Comparison of ENCODE assay signal across 1 cellular context in genomic region chr2:85133751-85134254, GRCh38.
TF ChIP-seq lines count a peak whose summit lies in the region.

No MANE protein-coding gene starts in this region.

TF ChIP-seq in WTC11, 78 proteins besides CTCF, POLR2A, EP300 and RAD21 (continued from another document):
- TF ChIP-seq, protein P1, sequence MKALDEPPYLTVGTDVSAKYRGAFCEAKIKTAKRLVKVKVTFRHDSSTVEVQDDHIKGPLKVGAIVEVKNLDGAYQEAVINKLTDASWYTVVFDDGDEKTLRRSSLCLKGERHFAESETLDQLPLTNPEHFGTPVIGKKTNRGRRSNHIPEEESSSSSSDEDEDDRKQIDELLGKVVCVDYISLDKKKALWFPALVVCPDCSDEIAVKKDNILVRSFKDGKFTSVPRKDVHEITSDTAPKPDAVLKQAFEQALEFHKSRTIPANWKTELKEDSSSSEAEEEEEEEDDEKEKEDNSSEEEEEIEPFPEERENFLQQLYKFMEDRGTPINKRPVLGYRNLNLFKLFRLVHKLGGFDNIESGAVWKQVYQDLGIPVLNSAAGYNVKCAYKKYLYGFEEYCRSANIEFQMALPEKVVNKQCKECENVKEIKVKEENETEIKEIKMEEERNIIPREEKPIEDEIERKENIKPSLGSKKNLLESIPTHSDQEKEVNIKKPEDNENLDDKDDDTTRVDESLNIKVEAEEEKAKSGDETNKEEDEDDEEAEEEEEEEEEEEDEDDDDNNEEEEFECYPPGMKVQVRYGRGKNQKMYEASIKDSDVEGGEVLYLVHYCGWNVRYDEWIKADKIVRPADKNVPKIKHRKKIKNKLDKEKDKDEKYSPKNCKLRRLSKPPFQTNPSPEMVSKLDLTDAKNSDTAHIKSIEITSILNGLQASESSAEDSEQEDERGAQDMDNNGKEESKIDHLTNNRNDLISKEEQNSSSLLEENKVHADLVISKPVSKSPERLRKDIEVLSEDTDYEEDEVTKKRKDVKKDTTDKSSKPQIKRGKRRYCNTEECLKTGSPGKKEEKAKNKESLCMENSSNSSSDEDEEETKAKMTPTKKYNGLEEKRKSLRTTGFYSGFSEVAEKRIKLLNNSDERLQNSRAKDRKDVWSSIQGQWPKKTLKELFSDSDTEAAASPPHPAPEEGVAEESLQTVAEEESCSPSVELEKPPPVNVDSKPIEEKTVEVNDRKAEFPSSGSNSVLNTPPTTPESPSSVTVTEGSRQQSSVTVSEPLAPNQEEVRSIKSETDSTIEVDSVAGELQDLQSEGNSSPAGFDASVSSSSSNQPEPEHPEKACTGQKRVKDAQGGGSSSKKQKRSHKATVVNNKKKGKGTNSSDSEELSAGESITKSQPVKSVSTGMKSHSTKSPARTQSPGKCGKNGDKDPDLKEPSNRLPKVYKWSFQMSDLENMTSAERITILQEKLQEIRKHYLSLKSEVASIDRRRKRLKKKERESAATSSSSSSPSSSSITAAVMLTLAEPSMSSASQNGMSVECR (CRISPR knock-in tag; IDR thresholded peaks at IDR 0.05; ENCODE audit: borderline replicate concordance), result peak; percentile 78; the same call in 1 of the 2 replicates
- TF ChIP-seq OVOL2 (CRISPR knock-in tag; IDR thresholded peaks at IDR 0.05; ENCODE audit: borderline replicate concordance), result no peak
- no peak for TF ChIP-seq ZNF219 (CRISPR knock-in tag; IDR thresholded peaks at IDR 0.05; ENCODE audit: borderline replicate concordance)
- no peak for TF ChIP-seq E2F1 (CRISPR knock-in tag; IDR thresholded peaks at IDR 0.05)
- peak; percentile 85; the same call in 1 of the 2 replicates for TF ChIP-seq KAT7 (CRISPR knock-in tag; IDR thresholded peaks at IDR 0.05; ENCODE audit: borderline replicate concordance)
- TF ChIP-seq, protein P2, sequence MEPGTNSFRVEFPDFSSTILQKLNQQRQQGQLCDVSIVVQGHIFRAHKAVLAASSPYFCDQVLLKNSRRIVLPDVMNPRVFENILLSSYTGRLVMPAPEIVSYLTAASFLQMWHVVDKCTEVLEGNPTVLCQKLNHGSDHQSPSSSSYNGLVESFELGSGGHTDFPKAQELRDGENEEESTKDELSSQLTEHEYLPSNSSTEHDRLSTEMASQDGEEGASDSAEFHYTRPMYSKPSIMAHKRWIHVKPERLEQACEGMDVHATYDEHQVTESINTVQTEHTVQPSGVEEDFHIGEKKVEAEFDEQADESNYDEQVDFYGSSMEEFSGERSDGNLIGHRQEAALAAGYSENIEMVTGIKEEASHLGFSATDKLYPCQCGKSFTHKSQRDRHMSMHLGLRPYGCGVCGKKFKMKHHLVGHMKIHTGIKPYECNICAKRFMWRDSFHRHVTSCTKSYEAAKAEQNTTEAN (CRISPR knock-in tag; IDR thresholded peaks at IDR 0.05), result 0 out of 2 replicates have a peak, but pooled peaks have one; percentile 3
- no peak for TF ChIP-seq FOXJ3 (CRISPR knock-in tag; IDR thresholded peaks at IDR 0.05; ENCODE audit: borderline replicate concordance)
- peak; percentile 56; the same call in 1 of the 2 replicates for TF ChIP-seq ESRRA (CRISPR knock-in tag; IDR thresholded peaks at IDR 0.05; ENCODE audit: borderline replicate concordance)
- TF ChIP-seq TEAD4 (CRISPR knock-in tag; IDR thresholded peaks at IDR 0.05), result no peak
- no peak for TF ChIP-seq STAT6 (CRISPR knock-in tag; conservative IDR thresholded peaks at IDR 0.05; ENCODE audit: low read depth)
- TF ChIP-seq RELA (CRISPR knock-in tag; IDR thresholded peaks at IDR 0.05; ENCODE audit: borderline replicate concordance), result 0 out of 2 replicates have a peak, but pooled peaks have one; percentile 45
- no peak for TF ChIP-seq NR2C2 (CRISPR knock-in tag; IDR thresholded peaks at IDR 0.05)
- 0 out of 2 replicates have a peak, but pooled peaks have one; percentile 15 for TF ChIP-seq PRRX2 (CRISPR knock-in tag; IDR thresholded peaks at IDR 0.05)
TF ChIP-seq in WTC11: peak in this region for 7.
